ENCODE assay signal across 1 cellular context in genomic region chr7:139855498-139856270, GRCh38.
TF ChIP-seq lines count a peak whose summit lies in the region.

No MANE protein-coding gene starts in this region.

TF ChIP-seq in K562, 482 proteins besides CTCF, POLR2A, EP300 and RAD21 (continued from another document and continues in another):
- TF ChIP-seq ZBTB11 (CRISPR knock-in tag; IDR thresholded peaks at IDR 0.05) (peak in 1 of 3 experiments; percentile 71; a peak in 1 of 6 replicates), ZNF584 (CRISPR knock-in tag; IDR thresholded peaks at IDR 0.05; ENCODE audit: low read depth) (peak; percentile 87), ZNF639 (CRISPR knock-in tag; conservative IDR thresholded peaks at IDR 0.05 in 1 of 2, IDR thresholded peaks at IDR 0.05 in 1 of 2) (peak in 1 of 2 experiments; percentile 88; a peak in 2 of 4 replicates), RNF2 (IDR thresholded peaks at IDR 0.05) (peak; percentile 46; the same call in 1 of the 2 replicates), EHMT2 (IDR thresholded peaks at IDR 0.05) (peak; percentile 80), SAFB2 (IDR thresholded peaks at IDR 0.05; ENCODE audit: borderline replicate concordance, low read depth, low read length, severe bottlenecking) (no peak), ETV5 (CRISPR knock-in tag; IDR thresholded peaks at IDR 0.05; ENCODE audit: low read depth) (peak; percentile 45; the same call in 1 of the 2 replicates), ZNF57 (CRISPR knock-in tag; IDR thresholded peaks at IDR 0.05) (no peak), U2AF1 (optimal IDR thresholded peaks at IDR 0.05; ENCODE audit: low read depth, low read length) (no peak), PKNOX1 (IDR thresholded peaks at IDR 0.05) (peak; percentile 17; the same call in 1 of the 2 replicates), GABPA (tag; conservative IDR thresholded peaks at IDR 0.05; ENCODE audit: low read depth) (peak; percentile 72), GABPB1 (CRISPR knock-in tag; IDR thresholded peaks at IDR 0.05) (peak; percentile 73), HMBOX1 (IDR thresholded peaks at IDR 0.05) (peak; percentile 67; the same call in 1 of the 2 replicates), TRIM28 (IDR thresholded peaks at IDR 0.05) (peak; percentile 70; the same call in 1 of the 2 replicates), PHF8 (IDR thresholded peaks at IDR 0.05; ENCODE audit: borderline replicate concordance, low read length) (peak; percentile 7; the same call in 1 of the 2 replicates), DEAF1 (CRISPR knock-in tag; IDR thresholded peaks at IDR 0.05) (no peak), ZBTB8A (IDR thresholded peaks at IDR 0.05; ENCODE audit: partially characterized antibody) (no peak), ZNF121 (CRISPR knock-in tag; conservative IDR thresholded peaks at IDR 0.05) (no peak), CBX3 (IDR thresholded peaks at IDR 0.05; ENCODE audit: borderline replicate concordance in 1 of 2, low read length in 2 of 2) (peak in 1 of 2 experiments; percentile 88; a peak in 1 of 3 replicates), ZNF511 (CRISPR knock-in tag; IDR thresholded peaks at IDR 0.05) (no peak), ZBTB9 (CRISPR knock-in tag; IDR thresholded peaks at IDR 0.05) (no peak; the same call in 1 of the 2 replicates), CC2D1A (IDR thresholded peaks at IDR 0.05) (0 out of 2 replicates have a peak, but pooled peaks have one; percentile 13), ASH1L (IDR thresholded peaks at IDR 0.05; ENCODE audit: borderline replicate concordance, low read depth, partially characterized antibody) (no peak), POLR2B (IDR thresholded peaks at IDR 0.05; ENCODE audit: low read depth, partially characterized antibody) (no peak), JUND (IDR thresholded peaks at IDR 0.05; ENCODE audit: borderline replicate concordance, low read depth, low read length) (peak; percentile 24; the same call in 1 of the 2 replicates), JUND (tag; IDR thresholded peaks at IDR 0.05; ENCODE audit: borderline replicate concordance, low read depth, low read length) (peak; percentile 54; the same call in 1 of the 3 replicates), KLF6 (CRISPR knock-in tag; IDR thresholded peaks at IDR 0.05; ENCODE audit: borderline replicate concordance) (peak; percentile 6; the same call in 1 of the 2 replicates), YY1 (IDR thresholded peaks at IDR 0.05; ENCODE audit: borderline replicate concordance in 1 of 3, control insufficient read depth in 1 of 3, extremely low read depth in 1 of 3, insufficient read depth in 3 of 3, insufficient read length in 1 of 3, insufficient replicate concordance in 2 of 3, low read depth in 1 of 3, low read length in 2 of 3) (peak in 2 of 3 experiments; percentile 21 to 72), CBX5 (IDR thresholded peaks at IDR 0.05; ENCODE audit: borderline replicate concordance, low read depth) (peak; percentile 85; the same call in 1 of the 2 replicates), FUS (optimal IDR thresholded peaks at IDR 0.05; ENCODE audit: low read depth, low read length) (no peak), ZNF766 (CRISPR knock-in tag; conservative IDR thresholded peaks at IDR 0.05) (peak; percentile 90), E2F3 (CRISPR knock-in tag; IDR thresholded peaks at IDR 0.05) (no peak), TRIM24 (IDR thresholded peaks at IDR 0.05) (0 out of 4 replicates have a peak, but pooled peaks of 1 of the 2 experiments have one; percentile 30), TAL1 (IDR thresholded peaks at IDR 0.05) (no peak), ZNF592 (IDR thresholded peaks at IDR 0.05) (peak; percentile 86), CREM (IDR thresholded peaks at IDR 0.05; ENCODE audit: low read depth) (peak; percentile 45; the same call in 1 of the 2 replicates), ZNF316 (IDR thresholded peaks at IDR 0.05) (peak; percentile 98)
- TF ChIP-seq, protein P1, sequence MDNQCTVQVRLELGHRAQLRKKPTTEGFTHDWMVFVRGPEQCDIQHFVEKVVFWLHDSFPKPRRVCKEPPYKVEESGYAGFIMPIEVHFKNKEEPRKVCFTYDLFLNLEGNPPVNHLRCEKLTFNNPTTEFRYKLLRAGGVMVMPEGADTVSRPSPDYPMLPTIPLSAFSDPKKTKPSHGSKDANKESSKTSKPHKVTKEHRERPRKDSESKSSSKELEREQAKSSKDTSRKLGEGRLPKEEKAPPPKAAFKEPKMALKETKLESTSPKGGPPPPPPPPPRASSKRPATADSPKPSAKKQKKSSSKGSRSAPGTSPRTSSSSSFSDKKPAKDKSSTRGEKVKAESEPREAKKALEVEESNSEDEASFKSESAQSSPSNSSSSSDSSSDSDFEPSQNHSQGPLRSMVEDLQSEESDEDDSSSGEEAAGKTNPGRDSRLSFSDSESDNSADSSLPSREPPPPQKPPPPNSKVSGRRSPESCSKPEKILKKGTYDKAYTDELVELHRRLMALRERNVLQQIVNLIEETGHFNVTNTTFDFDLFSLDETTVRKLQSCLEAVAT (IDR thresholded peaks at IDR 0.05), result no peak; a peak in 1 of 4 replicates
- TF ChIP-seq, protein P2, sequence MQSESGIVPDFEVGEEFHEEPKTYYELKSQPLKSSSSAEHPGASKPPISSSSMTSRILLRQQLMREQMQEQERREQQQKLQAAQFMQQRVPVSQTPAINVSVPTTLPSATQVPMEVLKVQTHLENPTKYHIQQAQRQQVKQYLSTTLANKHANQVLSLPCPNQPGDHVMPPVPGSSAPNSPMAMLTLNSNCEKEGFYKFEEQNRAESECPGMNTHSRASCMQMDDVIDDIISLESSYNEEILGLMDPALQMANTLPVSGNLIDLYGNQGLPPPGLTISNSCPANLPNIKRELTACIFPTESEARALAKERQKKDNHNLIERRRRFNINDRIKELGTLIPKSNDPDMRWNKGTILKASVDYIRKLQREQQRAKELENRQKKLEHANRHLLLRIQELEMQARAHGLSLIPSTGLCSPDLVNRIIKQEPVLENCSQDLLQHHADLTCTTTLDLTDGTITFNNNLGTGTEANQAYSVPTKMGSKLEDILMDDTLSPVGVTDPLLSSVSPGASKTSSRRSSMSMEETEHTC (IDR thresholded peaks at IDR 0.05), result no peak
